28 cellular contexts compared by ENCODE assay signal in genomic region chr12:114614040-114614439, GRCh38.
"Had no signal": no experiment of that assay in that cellular context is flagged by ENCODE, and none has a peak within 500 bp of the region (broad histone marks: within the 10 kb centered on the region; RNA-seq: fewer than 3 reads in every experiment).

No MANE protein-coding gene starts in this region.

- H2AFZ ChIP-seq: neural progenitor cell, parathyroid adenoma had no signal

- DNase-seq: natural killer cell; occipital lobe; ovary; posterior cingulate gyrus; psoas muscle; right cardiac atrium; spleen; stimulated activated CD4-positive, alpha-beta T cell treated with anti-CD3 and anti-CD28 coated beads, Interleukin-12 subunit alpha, Interleukin-12 subunit beta, amount 100 ng/mL, for 4 hours; stimulated activated CD4-positive, alpha-beta T cell treated with anti-CD3 and anti-CD28 coated beads, Interleukin-1b, Interleukin-23, amount 100 ng/mL, for 48 hours; stimulated activated CD4-positive, alpha-beta T cell treated with anti-CD3 and anti-CD28 coated beads, Interleukin-4, amount 100 ng/mL, for 1 hour; stimulated activated CD4-positive, alpha-beta T cell treated with anti-CD3 and anti-CD28 coated beads, Interleukin-4, amount 100 ng/mL, for 4 hours; stimulated activated CD8-positive, alpha-beta memory T cell treated with anti-CD3 and anti-CD28 coated beads, Interleukin-4, amount 100 ng/mL, for 48 hours; stimulated activated naive CD4-positive, alpha-beta T cell; stimulated activated naive CD8-positive, alpha-beta T cell treated with anti-CD3 and anti-CD28 coated beads, Interleukin-15, amount 100 ng/mL, for 72 hours; stimulated activated naive CD8-positive, alpha-beta T cell treated with anti-CD3 and anti-CD28 coated beads, Interleukin-15, Interleukin-2, amounts not matched to agents 100 U/mL and 50 U/mL, for 24 hours; substantia nigra; testis; tibial artery; transverse colon; upper lobe of right lung; uterus had no signal

- H3K27ac ChIP-seq: neural progenitor cell, ovary, parathyroid adenoma, psoas muscle, skin epidermis, spleen, suprapubic skin, testis, tibial artery, transverse colon, upper lobe of right lung, uterus had no signal

- H3K79me2 ChIP-seq: parathyroid adenoma had no signal

- H3K27me3 ChIP-seq: neural progenitor cell, ovary, testis, transverse colon, upper lobe of right lung had no signal

- H3K4me1 ChIP-seq: neural progenitor cell, parathyroid adenoma, psoas muscle, spleen, suprapubic skin, testis, tibial artery, upper lobe of right lung, uterus had no signal

- ATAC-seq: natural killer cell; psoas muscle; right cardiac atrium; sciatic nerve; stimulated activated memory B cell treated with anti-CD40 and anti-IgM and Interleukin-4, amounts not matched to agents 10 μg/mL and 1 μg/mL and 100 μg/mL, for 72 hours; stimulated activated naive CD8-positive, alpha-beta T cell treated with anti-CD3 and anti-CD28 coated beads, Interleukin-15, amount 100 ng/mL, for 72 hours; stimulated activated naive CD8-positive, alpha-beta T cell treated with anti-CD3 and anti-CD28 coated beads, Interleukin-15, Interleukin-2, amounts not matched to agents 100 U/mL and 50 U/mL, for 24 hours; upper lobe of right lung had no signal

- H3K9me3 ChIP-seq: ovary, psoas muscle, testis, tibial artery, transverse colon, upper lobe of right lung, uterus had no signal

- H3K4me3 ChIP-seq: neural progenitor cell, ovary, psoas muscle, skin epidermis, smooth muscle cell, spleen, suprapubic skin, testis, tibial artery, transverse colon, upper lobe of right lung, uterus had no signal

- H3K4me2 ChIP-seq: neural progenitor cell, smooth muscle cell had no signal

- H3K9ac ChIP-seq: neural progenitor cell, parathyroid adenoma had no signal

- H3K36me3 ChIP-seq: neural progenitor cell, ovary, spleen, suprapubic skin, tibial artery, transverse colon, upper lobe of right lung, uterus had no signal
